In genomic region chr2:85400951-85401805, GRCh38 we compare ENCODE assay signal across 27 cellular contexts. TPM values are rescaled to one million over a fixed set of nuclear protein-coding genes. Genes with fewer than 3 reads are reported as not detected.
DNase-seq lines count a peak whose midpoint lies in the region; ATAC-seq, FAIRE-seq and TF ChIP-seq lines count a peak whose summit lies in the region.
"Had no signal": no experiment of that assay in that cellular context is flagged by ENCODE, and none has a peak within 500 bp of the region (broad histone marks: within the 10 kb centered on the region; RNA-seq: fewer than 3 reads in every experiment).

No MANE protein-coding gene starts in this region.

- no peaks in the 10 kb centered on the region for H3K27me3 ChIP-seq in parathyroid adenoma (ENCODE audit: control insufficient read depth, insufficient read depth, low read length)
- no peaks in the 10 kb centered on the region for H3K27me3 ChIP-seq in gastroesophageal sphincter
- H3K27me3 ChIP-seq: esophagus squamous epithelium, gastrocnemius medialis had no signal

- no peaks in the 10 kb centered on the region for H3K36me3 ChIP-seq in parathyroid adenoma (ENCODE audit: control insufficient read depth, insufficient read depth, low read length)
- H3K36me3 ChIP-seq in gastroesophageal sphincter = peaks cover 0 to 30% of the 10 kb centered on the region in 2 donors
- H3K36me3 ChIP-seq: gastrocnemius medialis had no signal

- FAIRE-seq in A549 (lab: Jason Lieb, UNC) = no peak
- FAIRE-seq: A204.1, colon, G401.6 had no signal

- no peak for TF ChIP-seq CTCF in A549 (IDR thresholded peaks at IDR 0.05)
- no peak for TF ChIP-seq CTCF in GM13976 (IDR thresholded peaks at IDR 0.05; ENCODE audit: borderline replicate concordance, control extremely low read depth, extremely low read depth, insufficient read depth, missing control alignments)
- TF ChIP-seq CTCF in parathyroid adenoma (IDR thresholded peaks at IDR 0.05) = no peak
- TF ChIP-seq CTCF in gastroesophageal sphincter (IDR thresholded peaks at IDR 0.05) = no peak
- no peak for TF ChIP-seq CTCF in activated CD8-positive, alpha-beta T cell treated with anti-CD3 and anti-CD28 coated beads for 36 hours (IDR thresholded peaks at IDR 0.05)

- H3K4me1 ChIP-seq in A549 (no peaks in the 10 kb centered on the region), parathyroid adenoma (peaks cover 71% of the 10 kb centered on the region), gastroesophageal sphincter (peaks cover 0 to 25% (median 0%) of the 10 kb centered on the region in 3 donors)
- H3K4me1 ChIP-seq: gastrocnemius medialis had no signal

- WGBS in A549 (ENCODE audit: missing lambda C conversion rate) = 86% methylated on average over 17 of the region's 17 CpGs
- WGBS in gastroesophageal sphincter (ENCODE audit: low coverage in 1 of 2), 2 donors = 27 to 61% methylated on average over 2 to 3 of the region's 17 CpGs

- no peak for TF ChIP-seq EP300 in A549 (IDR thresholded peaks at IDR 0.05)
- no peak for TF ChIP-seq EP300 in gastroesophageal sphincter (IDR thresholded peaks at IDR 0.05)

- H3K79me2 ChIP-seq in parathyroid adenoma = peaks cover 13% of the 10 kb centered on the region

- peaks cover 42% of the 10 kb centered on the region for H3K36me3 Mint-ChIP-seq in activated T-helper 17 cell treated with anti-CD3 and anti-CD28 coated beads, Interleukin-2, amount 50 U/mL, for 72 hours (ENCODE audit: low read depth)
- peaks cover 7% of the 10 kb centered on the region for H3K36me3 Mint-ChIP-seq in activated CD8-positive, alpha-beta T cell treated with anti-CD3 and anti-CD28 coated beads for 36 hours (ENCODE audit: low read depth)

- no peak overlapping the region for H3K4me3 ChIP-seq in A549
- no peak overlapping the region for H3K4me3 ChIP-seq in parathyroid adenoma (ENCODE audit: low read depth, low read length)
- no peak overlapping the region for H3K4me3 ChIP-seq in gastroesophageal sphincter
- H3K4me3 ChIP-seq: esophagus squamous epithelium, gastrocnemius medialis had no signal

- peaks cover 13% of the 10 kb centered on the region for H3K4me1 Mint-ChIP-seq in activated T-helper 17 cell treated with anti-CD3 and anti-CD28 coated beads, Interleukin-2, amount 50 U/mL, for 72 hours
- peaks cover 13% of the 10 kb centered on the region for H3K4me1 Mint-ChIP-seq in activated CD8-positive, alpha-beta T cell treated with anti-CD3 and anti-CD28 coated beads for 36 hours (ENCODE audit: low read depth)
- H3K4me1 Mint-ChIP-seq: neural crest cell had no signal

- CTCF ChIA-PET in A549 (lab: Yijun Ruan, JAX) = interaction anchor here (0.8 to 41.9 kb wide), 7 partner anchors 11 to 334 kb away, joined by 3 to 1185 read pairs (median 5); partner anchors contain the start of genes GGCX and MAT2A
- CTCF ChIA-PET in activated CD8-positive, alpha-beta T cell treated with anti-CD3 and anti-CD28 coated beads for 36 hours (lab: Charles Lee) = interaction anchor here (1.1 kb wide), 1 partner anchor 10 kb away, joined by 6 read pairs; no protein-coding TSS in a partner anchor

- in situ Hi-C loops in GM13976 (cut with MboI; ENCODE audit: low sequenced_read_pairs, unreplicated experiment) = no loop called here

- H3K9ac ChIP-seq in parathyroid adenoma = no peak overlapping the region

- no peak overlapping the region for H3K27ac ChIP-seq in A549
- H3K27ac ChIP-seq in parathyroid adenoma = peak overlapping the region; percentile 97
- no peak overlapping the region for H3K27ac ChIP-seq in gastroesophageal sphincter
- H3K27ac ChIP-seq: esophagus squamous epithelium, gastrocnemius medialis had no signal

- no peak overlapping the region for H3K4me2 ChIP-seq in A549
- H3K4me2 ChIP-seq in parathyroid adenoma (ENCODE audit: low read length) = no peak overlapping the region

- no peaks in the 10 kb centered on the region for H3K9me3 Mint-ChIP-seq in activated T-helper 17 cell treated with anti-CD3 and anti-CD28 coated beads, Interleukin-2, amount 50 U/mL, for 72 hours
- peaks cover 9% of the 10 kb centered on the region for H3K9me3 Mint-ChIP-seq in activated CD8-positive, alpha-beta T cell treated with anti-CD3 and anti-CD28 coated beads for 36 hours

- POLR2A ChIA-PET in A549 (lab: Yijun Ruan, JAX) = no interaction called here
- POLR2A ChIA-PET in activated CD8-positive, alpha-beta T cell treated with anti-CD3 and anti-CD28 coated beads for 36 hours (lab: Charles Lee) = interaction anchor here (0.9 to 1.7 kb wide), 4 partner anchors 17 to 187 kb away, joined by 3 to 6 read pairs (median 3); partner anchors contain the start of gene MAT2A

- intact Hi-C loops in activated CD8-positive, alpha-beta T cell treated with anti-CD3 and anti-CD28 coated beads for 36 hours (cut with micrococcal nuclease) = no loop called here
- intact Hi-C loops in cardiac septum (cut with DNase I) = no loop called here

- TF ChIP-seq POLR2A in A549 (IDR thresholded peaks at IDR 0.05; ENCODE audit: low read length) (no peak), gastroesophageal sphincter (IDR thresholded peaks at IDR 0.05) (no peak)

- no peak for TF ChIP-seq RAD21 in A549 (conservative IDR thresholded peaks at IDR 0.05 in 1 of 2, IDR thresholded peaks at IDR 0.05 in 1 of 2)

- DNase-seq in A549 (ENCODE audit: low read depth in 1 of 2, low spot score in 1 of 2) = no peak
- peak; percentile 6 for DNase-seq in GM13976 (ENCODE audit: low spot score)
- no peak for DNase-seq in activated CD8-positive, alpha-beta T cell treated with anti-CD3 and anti-CD28 coated beads for 36 hours
- no peak for DNase-seq in cardiac septum (ENCODE audit: low spot score)
- DNase-seq: activated CD4-positive, alpha-beta T cell treated with anti-CD3 and anti-CD28 coated beads for 4 hours; activated naive CD8-positive, alpha-beta T cell treated with anti-CD3 and anti-CD28 coated beads for 36 hours; DMS 273 treated with DMSO at 0.1 percent for 48 hours; endodermal cell; esophagus squamous epithelium; NCI-H1436 treated with DMSO at 0.1 percent for 48 hours; NCI-H2171 treated with DMSO at 0.1 percent for 48 hours; NCI-H526 treated with DMSO at 0.1 percent for 48 hours; stimulated activated CD4-positive, alpha-beta T cell treated with anti-CD3 and anti-CD28 coated beads, Interleukin-4, amount 100 ng/mL, for 24 hours; T-cell; trophoblast cell had no signal

- H3K9me3 ChIP-seq in A549 (peaks cover 12% of the 10 kb centered on the region; the same call in 2 of the 3 replicates), parathyroid adenoma (ENCODE audit: control insufficient read depth, low read length) (no peaks in the 10 kb centered on the region), gastroesophageal sphincter (no peaks in the 10 kb centered on the region)
- H3K9me3 ChIP-seq: esophagus squamous epithelium, gastrocnemius medialis had no signal

- ATAC-seq in A549 = peak; percentile 15 to 39; a peak in 2 of 6 replicates
- no peak for ATAC-seq in activated T-helper 17 cell treated with anti-CD3 and anti-CD28 coated beads, Interleukin-2, amount 50 U/mL, for 72 hours (replicated peaks)
- no peak for ATAC-seq in gastroesophageal sphincter
- ATAC-seq in GM18520 (IDR thresholded peaks at IDR 0.05; ENCODE audit: unreplicated experiment) = no peak
- no peak for ATAC-seq in activated CD8-positive, alpha-beta T cell treated with anti-CD3 and anti-CD28 coated beads for 36 hours
- ATAC-seq: gastrocnemius medialis, Right ventricle myocardium inferior, T-cell had no signal

- no peaks in the 10 kb centered on the region for H3K27me3 Mint-ChIP-seq in activated T-helper 17 cell treated with anti-CD3 and anti-CD28 coated beads, Interleukin-2, amount 50 U/mL, for 72 hours
- H3K27me3 Mint-ChIP-seq in activated CD8-positive, alpha-beta T cell treated with anti-CD3 and anti-CD28 coated beads for 36 hours = no peaks in the 10 kb centered on the region
- H3K27me3 Mint-ChIP-seq: activated naive CD8-positive, alpha-beta T cell treated with anti-CD3 and anti-CD28 coated beads for 36 hours; stimulated activated naive CD8-positive, alpha-beta T cell treated with anti-CD3 and anti-CD28 coated beads, Interleukin-15, Interleukin-2, amounts not matched to agents 100 ng/mL and 50 ng/mL, for 24 hours; T-cell had no signal

- peak overlapping the region; percentile 34 for H3K27ac Mint-ChIP-seq in activated T-helper 17 cell treated with anti-CD3 and anti-CD28 coated beads, Interleukin-2, amount 50 U/mL, for 72 hours
- no peak overlapping the region for H3K27ac Mint-ChIP-seq in activated CD8-positive, alpha-beta T cell treated with anti-CD3 and anti-CD28 coated beads for 36 hours
- H3K27ac Mint-ChIP-seq: activated naive CD8-positive, alpha-beta T cell treated with anti-CD3 and anti-CD28 coated beads for 36 hours; endodermal cell; stimulated activated naive CD8-positive, alpha-beta T cell treated with anti-CD3 and anti-CD28 coated beads, Interleukin-15, Interleukin-2, amounts not matched to agents 100 ng/mL and 50 ng/mL, for 24 hours had no signal

- no peak overlapping the region for H3K4me3 Mint-ChIP-seq in activated T-helper 17 cell treated with anti-CD3 and anti-CD28 coated beads, Interleukin-2, amount 50 U/mL, for 72 hours
- no peak overlapping the region for H3K4me3 Mint-ChIP-seq in activated CD8-positive, alpha-beta T cell treated with anti-CD3 and anti-CD28 coated beads for 36 hours
- H3K4me3 Mint-ChIP-seq: activated naive CD8-positive, alpha-beta T cell treated with anti-CD3 and anti-CD28 coated beads for 36 hours; endodermal cell; neural crest cell; stimulated activated naive CD8-positive, alpha-beta T cell treated with anti-CD3 and anti-CD28 coated beads, Interleukin-15, Interleukin-2, amounts not matched to agents 100 ng/mL and 50 ng/mL, for 24 hours; T-cell had no signal

- no peak overlapping the region for H2AFZ ChIP-seq in parathyroid adenoma

RNA-seq across cellular contexts. Expression of gene CAPG, which starts 9.0 kb away (rescaled TPM):
- polyA plus RNA-seq in A549 (2011; rRNA removed) (81.0 and 94.6 TPM in 2 replicates), A549 (2017; fragmentation: RNase III; extraction: RNeasy Plus Mini Kit Qiagen cat#74134 plus additional on column Dnase treatment) (53.0 to 61.3 TPM (median 57.5 TPM) in 3 replicates)
- polyA plus RNA-seq in A549 (2012; cell fraction: cytosol; rRNA removed) = 127 and 130 TPM in 2 replicates
- polyA plus RNA-seq in A549 (2012; cell fraction: nucleus; rRNA removed) = 94.4 and 121 TPM in 2 replicates
- 57.0 and 66.1 TPM in 2 replicates for polyA minus RNA-seq in A549 (2011; rRNA and poly(A)+ RNA removed)
- 10 to 100 TPM; 27.8 to 46.2 TPM for total RNA-seq in activated T-helper 17 cell treated with anti-CD3 and anti-CD28 coated beads, Interleukin-2, amount 50 U/mL, for 72 hours
- total RNA-seq in gastroesophageal sphincter (10 to 100 TPM; 42.2 to 69.2 (median 60.2) TPM), cardiac septum (7.4 TPM)
- total RNA-seq in activated CD8-positive, alpha-beta T cell treated with anti-CD3 and anti-CD28 coated beads for 36 hours = 10 to 100 TPM; 18.7 to 19.3 TPM

RNA-seq across cellular contexts. Expression of gene SH2D6, which starts 17.3 kb away (rescaled TPM):
- polyA plus RNA-seq in A549 (2011; rRNA removed) (1.3 and 1.8 TPM in 2 replicates), A549 (2017; fragmentation: RNase III; extraction: RNeasy Plus Mini Kit Qiagen cat#74134 plus additional on column Dnase treatment) (1.4 to 1.5 TPM (median 1.4 TPM) in 3 replicates)
- 0.48 and 0.69 TPM in 2 replicates for polyA plus RNA-seq in A549 (2012; cell fraction: cytosol; rRNA removed)
- polyA plus RNA-seq in A549 (2012; cell fraction: nucleus; rRNA removed) = 2.1 and 3.2 TPM in 2 replicates
- 0.83 and 1.9 TPM in 2 replicates for polyA minus RNA-seq in A549 (2011; rRNA and poly(A)+ RNA removed)
- 1 to 10 TPM in 1 of 2 donors, under 1 TPM in 1; 0.66 to 1.3 TPM for total RNA-seq in activated T-helper 17 cell treated with anti-CD3 and anti-CD28 coated beads, Interleukin-2, amount 50 U/mL, for 72 hours
- total RNA-seq in gastroesophageal sphincter (not detected), cardiac septum (not detected)
- total RNA-seq in activated CD8-positive, alpha-beta T cell treated with anti-CD3 and anti-CD28 coated beads for 36 hours = under 1 TPM; 0.77 to 0.96 TPM
- total RNA-seq: lower leg skin, Right ventricle myocardium inferior had no signal

RNA-seq across cellular contexts. Expression of gene ELMOD3, which starts 46.6 kb away (rescaled TPM):
- polyA plus RNA-seq in A549 (2011; rRNA removed) = 29.9 and 31.9 TPM in 2 replicates
- 20.6 and 21.5 TPM in 2 replicates for polyA plus RNA-seq in A549 (2012; cell fraction: cytosol; rRNA removed)
- 47.6 and 52.1 TPM in 2 replicates for polyA plus RNA-seq in A549 (2012; cell fraction: nucleus; rRNA removed)
- 14.6 to 17.8 TPM (median 15.3 TPM) in 3 replicates for polyA plus RNA-seq in A549 (2017; fragmentation: RNase III; extraction: RNeasy Plus Mini Kit Qiagen cat#74134 plus additional on column Dnase treatment)
- polyA minus RNA-seq in A549 (2011; rRNA and poly(A)+ RNA removed) = 25.7 and 29.4 TPM in 2 replicates
- 10 to 100 TPM; 13.4 to 17.5 TPM for total RNA-seq in activated T-helper 17 cell treated with anti-CD3 and anti-CD28 coated beads, Interleukin-2, amount 50 U/mL, for 72 hours
- 10 to 100 TPM; 12.4 to 25.8 (median 18.0) TPM for total RNA-seq in gastroesophageal sphincter
- total RNA-seq in activated CD8-positive, alpha-beta T cell treated with anti-CD3 and anti-CD28 coated beads for 36 hours = 10 to 100 TPM; 11.8 to 13.0 TPM
- 9.8 TPM for total RNA-seq in cardiac septum

RNA-seq across cellular contexts. Expression of gene RETSAT, which starts 46.9 kb away (rescaled TPM):
- polyA plus RNA-seq in A549 (2011; rRNA removed) (51.6 and 52.3 TPM in 2 replicates), A549 (2017; fragmentation: RNase III; extraction: RNeasy Plus Mini Kit Qiagen cat#74134 plus additional on column Dnase treatment) (40.8 to 43.3 TPM (median 42.3 TPM) in 3 replicates)
- polyA plus RNA-seq in A549 (2012; cell fraction: cytosol; rRNA removed) = 19.8 and 25.3 TPM in 2 replicates
- polyA plus RNA-seq in A549 (2012; cell fraction: nucleus; rRNA removed) = 70.6 and 78.0 TPM in 2 replicates
- polyA minus RNA-seq in A549 (2011; rRNA and poly(A)+ RNA removed) = 56.6 and 65.7 TPM in 2 replicates
- total RNA-seq in activated T-helper 17 cell treated with anti-CD3 and anti-CD28 coated beads, Interleukin-2, amount 50 U/mL, for 72 hours = 10 to 100 TPM; 28.4 to 34.5 TPM
- total RNA-seq in gastroesophageal sphincter (10 to 100 TPM; 29.5 to 61.8 (median 44.9) TPM), cardiac septum (16.6 TPM)
- total RNA-seq in activated CD8-positive, alpha-beta T cell treated with anti-CD3 and anti-CD28 coated beads for 36 hours = 10 to 100 TPM; 21.3 to 22.9 TPM

Comparison
In these comparisons a context has a peak if more than half of its experiments do, and no peak if none do; other contexts are left out.
1. ATAC-seq: peak in A549 (2 of 2); none in activated T-helper 17 cell treated with anti-CD3 and anti-CD28 coated beads, Interleukin-2, amount 50 U/mL, for 72 hours (single experiment), gastroesophageal sphincter (single experiment), GM18520 (single experiment) and activated CD8-positive, alpha-beta T cell treated with anti-CD3 and anti-CD28 coated beads for 36 hours (single experiment).